1 cellular context compared by ENCODE assay signal in genomic region chr2:188517549-188518255, GRCh38.
TF ChIP-seq lines count a peak whose summit lies in the region.

No MANE protein-coding gene starts in this region.

TF ChIP-seq in SK-N-SH treated with all-trans-retinoic acid at 6 μM for 48 hours, 23 proteins besides CTCF, POLR2A, EP300 and RAD21 (continued from another document):
- TF ChIP-seq CSRNP3 (CRISPR knock-in tag; IDR thresholded peaks at IDR 0.05) (no peak), ESRRG (CRISPR knock-in tag; IDR thresholded peaks at IDR 0.05) (no peak), ZNF565 (CRISPR knock-in tag; conservative IDR thresholded peaks at IDR 0.05; ENCODE audit: low read depth) (no peak), ZC3H10 (CRISPR knock-in tag; IDR thresholded peaks at IDR 0.05) (no peak), CREB5 (CRISPR knock-in tag; IDR thresholded peaks at IDR 0.05; ENCODE audit: low read depth) (no peak), ZFP30 (CRISPR knock-in tag; IDR thresholded peaks at IDR 0.05) (no peak)
